Comparison of ENCODE assay signal across 26 cellular contexts in genomic region chr3:34367521-34367920, GRCh38.
"Had no signal": no experiment of that assay in that cellular context is flagged by ENCODE, and none has a peak within 500 bp of the region (broad histone marks: within the 10 kb centered on the region; RNA-seq: fewer than 3 reads in every experiment).

No MANE protein-coding gene starts in this region.

- H3K4me1 ChIP-seq: stomach, testis, thyroid gland, tibial artery, tibial nerve, transverse colon, upper lobe of left lung, upper lobe of right lung, uterus had no signal

- H3K36me3 Mint-ChIP-seq: stimulated activated effector memory CD8-positive, alpha-beta T cell treated with anti-CD3 and anti-CD28 coated beads, Interleukin-12 subunit alpha, Interleukin-12 subunit beta, amount 100 ng/mL, for 72 hours; type B pancreatic cell had no signal

- H3K4me3 Mint-ChIP-seq: stimulated activated effector memory CD8-positive, alpha-beta T cell treated with anti-CD3 and anti-CD28 coated beads, Interleukin-12 subunit alpha, Interleukin-12 subunit beta, amount 100 ng/mL, for 72 hours; stimulated activated memory B cell treated with anti-CD40 and anti-IgM and Interleukin-4, amounts not matched to agents 10 μg/mL and 1 μg/mL and 100 μg/mL, for 72 hours; stimulated activated naive B cell treated with anti-CD40 and anti-IgM and Interleukin-4, amounts not matched to agents 10 μg/mL and 1 μg/mL and 100 μg/mL, for 72 hours; stimulated activated naive CD8-positive, alpha-beta T cell treated with anti-CD3 and anti-CD28 coated beads, Interleukin-15, amount 100 ng/mL, for 72 hours; stimulated activated naive CD8-positive, alpha-beta T cell treated with anti-CD3 and anti-CD28 coated beads, Interleukin-15, Interleukin-2, amounts not matched to agents 100 ng/mL and 50 ng/mL, for 24 hours; type B pancreatic cell had no signal

- H3K4me1 Mint-ChIP-seq: stimulated activated effector memory CD8-positive, alpha-beta T cell treated with anti-CD3 and anti-CD28 coated beads, Interleukin-12 subunit alpha, Interleukin-12 subunit beta, amount 100 ng/mL, for 72 hours; stimulated activated naive CD8-positive, alpha-beta T cell treated with anti-CD3 and anti-CD28 coated beads, Interleukin-15, amount 100 ng/mL, for 72 hours had no signal

- H3K27me3 ChIP-seq: stomach, suprapubic skin, testis, thyroid gland, tibial artery, tibial nerve, transverse colon, upper lobe of left lung, upper lobe of right lung, uterus, vagina had no signal

- H3K27ac ChIP-seq: stomach, suprapubic skin, testis, thoracic aorta, thyroid gland, tibial artery, tibial nerve, transverse colon, upper lobe of left lung, upper lobe of right lung, uterus, vagina had no signal

- H3K27ac Mint-ChIP-seq: stimulated activated effector memory CD8-positive, alpha-beta T cell treated with anti-CD3 and anti-CD28 coated beads, Interleukin-12 subunit alpha, Interleukin-12 subunit beta, amount 100 ng/mL, for 72 hours; stimulated activated memory B cell treated with anti-CD40 and anti-IgM and Interleukin-4, amounts not matched to agents 10 μg/mL and 1 μg/mL and 100 μg/mL, for 72 hours; stimulated activated naive B cell treated with anti-CD40 and anti-IgM and Interleukin-4, amounts not matched to agents 10 μg/mL and 1 μg/mL and 100 μg/mL, for 72 hours; stimulated activated naive CD8-positive, alpha-beta T cell treated with anti-CD3 and anti-CD28 coated beads, Interleukin-15, amount 100 ng/mL, for 72 hours; stimulated activated naive CD8-positive, alpha-beta T cell treated with anti-CD3 and anti-CD28 coated beads, Interleukin-15, Interleukin-2, amounts not matched to agents 100 ng/mL and 50 ng/mL, for 24 hours; type B pancreatic cell had no signal

- H3K4me3 ChIP-seq: stomach, suprapubic skin, testis, thoracic aorta, thyroid gland, tibial artery, tibial nerve, transverse colon, upper lobe of left lung, upper lobe of right lung, uterus, vagina had no signal

- H3K36me3 ChIP-seq: stomach, suprapubic skin, thoracic aorta, thyroid gland, tibial artery, tibial nerve, transverse colon, upper lobe of left lung, upper lobe of right lung, uterus, vagina had no signal

- H3K27me3 Mint-ChIP-seq: stimulated activated memory B cell treated with anti-CD40 and anti-IgM and Interleukin-4, amounts not matched to agents 10 μg/mL and 1 μg/mL and 100 μg/mL, for 72 hours; stimulated activated naive B cell treated with anti-CD40 and anti-IgM and Interleukin-4, amounts not matched to agents 10 μg/mL and 1 μg/mL and 100 μg/mL, for 72 hours; stimulated activated naive CD8-positive, alpha-beta T cell treated with anti-CD3 and anti-CD28 coated beads, Interleukin-15, amount 100 ng/mL, for 72 hours; stimulated activated naive CD8-positive, alpha-beta T cell treated with anti-CD3 and anti-CD28 coated beads, Interleukin-15, Interleukin-2, amounts not matched to agents 100 ng/mL and 50 ng/mL, for 24 hours; type B pancreatic cell had no signal

- DNase-seq: stimulated activated CD4-positive, alpha-beta T cell treated with anti-CD3 and anti-CD28 coated beads, Interleukin-2, amount 100 ng/mL, for 48 hours; stimulated activated CD4-positive, alpha-beta T cell treated with anti-CD3 and anti-CD28 coated beads, Interleukin-4, amount 100 ng/mL, for 1 hour; stimulated activated CD4-positive, alpha-beta T cell treated with anti-CD3 and anti-CD28 coated beads, Interleukin-4, amount 100 ng/mL, for 24 hours; stimulated activated CD4-positive, alpha-beta T cell treated with anti-CD3 and anti-CD28 coated beads, Interleukin-4, amount 100 ng/mL, for 4 hours; stimulated activated CD8-positive, alpha-beta memory T cell treated with anti-CD3 and anti-CD28 coated beads, Interleukin-4, amount 100 ng/mL, for 48 hours; stimulated activated naive B cell treated with anti-CD40 and anti-IgM and Interleukin-4, amounts not matched to agents 10 μg/mL and 1 μg/mL and 100 μg/mL, for 72 hours; stimulated activated naive CD4-positive, alpha-beta T cell treated with Interleukin-2 at 50 U/mL for 16 hours; stimulated activated naive CD8-positive, alpha-beta T cell treated with anti-CD3 and anti-CD28 coated beads, Interleukin-15, amount 100 ng/mL, for 72 hours; stimulated activated naive CD8-positive, alpha-beta T cell treated with anti-CD3 and anti-CD28 coated beads, Interleukin-15, Interleukin-2, amounts not matched to agents 100 U/mL and 50 U/mL, for 24 hours; stomach; substantia nigra; testis; thyroid gland; tibial artery; transverse colon; upper lobe of left lung; upper lobe of right lung; uterus had no signal

- H3K9me3 ChIP-seq: stomach, suprapubic skin, testis, thoracic aorta, thyroid gland, tibial artery, transverse colon, upper lobe of left lung, upper lobe of right lung, uterus, vagina had no signal
